In genomic region chr12:124713041-124713435, GRCh38 we compare ENCODE assay signal across 1 cellular context.
TF ChIP-seq lines count a peak whose summit lies in the region.

No MANE protein-coding gene starts in this region.

TF ChIP-seq in GM23338, 12 proteins besides CTCF, POLR2A, EP300 and RAD21 (continued from another document):
- TF ChIP-seq ZNF462 (CRISPR knock-in tag; IDR thresholded peaks at IDR 0.05): no peak
- TF ChIP-seq STAT1 (IDR thresholded peaks at IDR 0.05; ENCODE audit: unreplicated experiment): no peak
- TF ChIP-seq POLR2AphosphoS5 (IDR thresholded peaks at IDR 0.05; ENCODE audit: low read depth): no peak
- TF ChIP-seq ETS1 (IDR thresholded peaks at IDR 0.05): no peak
- no peak for TF ChIP-seq EZH2phosphoT487 (IDR thresholded peaks at IDR 0.05; ENCODE audit: unreplicated experiment)
- no peak for TF ChIP-seq JUNB (IDR thresholded peaks at IDR 0.05; ENCODE audit: unreplicated experiment)
